ENCODE assay signal across 8 cellular contexts in genomic region chr2:5696741-5697521, GRCh38. TPM values are rescaled to one million over a fixed set of nuclear protein-coding genes. Genes with fewer than 3 reads are reported as not detected.
DNase-seq lines count a peak whose midpoint lies in the region; ATAC-seq and TF ChIP-seq lines count a peak whose summit lies in the region.

No MANE protein-coding gene starts in this region.

- H3K4me2 ChIP-seq in neural cell (ENCODE audit: low read length), result peak overlapping the region; percentile 96

- no peak overlapping the region for H3K27ac Mint-ChIP-seq in activated CD4-positive, alpha-beta T cell treated with anti-CD3 and anti-CD28 coated beads, Interleukin-2, amount 10 ng/mL, durations not matched to agents 24 days and 14 days

- peak; percentile 40 for TF ChIP-seq RAD21 in neural cell (conservative IDR thresholded peaks at IDR 0.05)

- H2AFZ ChIP-seq in neural cell (ENCODE audit: low read depth, low read length), result no peak overlapping the region

- peaks cover 49% of the 10 kb centered on the region for H3K27me3 Mint-ChIP-seq in activated CD4-positive, alpha-beta T cell treated with anti-CD3 and anti-CD28 coated beads, Interleukin-2, amount 10 ng/mL, durations not matched to agents 24 days and 14 days

- DNase-seq in COR-L47 (lab: John Stamatoyannopoulos, UW) (peak; percentile 73), NCI-H1105 (lab: John Stamatoyannopoulos, UW) (peak; percentile 71), ecto neural progenitor cell (ENCODE audit: low spot score) (peak; percentile 76), NCI-H526 treated with DMSO at 0.1 percent for 48 hours (lab: John Stamatoyannopoulos, UW) (no peak), NCI-H2107 treated with DMSO at 0.1 percent for 48 hours (lab: John Stamatoyannopoulos, UW; ENCODE audit: unreplicated experiment) (no peak)
- DNase-seq in activated CD4-positive, alpha-beta T cell treated with anti-CD3 and anti-CD28 coated beads, Interleukin-2, amount 10 ng/mL, durations not matched to agents 24 days and 14 days, result no peak

- peaks cover 11% of the 10 kb centered on the region for H3K36me3 ChIP-seq in neural cell (ENCODE audit: insufficient read depth, low read length)

- H3K9me3 Mint-ChIP-seq in activated CD4-positive, alpha-beta T cell treated with anti-CD3 and anti-CD28 coated beads, Interleukin-2, amount 10 ng/mL, durations not matched to agents 24 days and 14 days, result peaks cover 3% of the 10 kb centered on the region

- peaks cover 63% of the 10 kb centered on the region for H4K20me1 ChIP-seq in neural cell (ENCODE audit: insufficient read depth)

- H3K4me3 ChIP-seq in neural cell (ENCODE audit: low read length), result peak overlapping the region; percentile 95

- no peak for ATAC-seq in GM18498 (IDR thresholded peaks at IDR 0.05; ENCODE audit: unreplicated experiment)

- TF ChIP-seq EP300 in neural cell (conservative IDR thresholded peaks at IDR 0.05; ENCODE audit: poor library complexity, severe bottlenecking), result no peak

- H3K9ac ChIP-seq in neural cell (ENCODE audit: low read length), result peak overlapping the region; percentile 98

- H3K9me2 ChIP-seq in neural cell (ENCODE audit: insufficient read depth, low read length), result no peaks in the 10 kb centered on the region

- peaks cover 6% of the 10 kb centered on the region for H3K36me3 Mint-ChIP-seq in activated CD4-positive, alpha-beta T cell treated with anti-CD3 and anti-CD28 coated beads, Interleukin-2, amount 10 ng/mL, durations not matched to agents 24 days and 14 days (ENCODE audit: low read depth)

- H3K4me3 Mint-ChIP-seq in activated CD4-positive, alpha-beta T cell treated with anti-CD3 and anti-CD28 coated beads, Interleukin-2, amount 10 ng/mL, durations not matched to agents 24 days and 14 days, result no peak overlapping the region

- peaks cover 2% of the 10 kb centered on the region for H3K4me1 Mint-ChIP-seq in activated CD4-positive, alpha-beta T cell treated with anti-CD3 and anti-CD28 coated beads, Interleukin-2, amount 10 ng/mL, durations not matched to agents 24 days and 14 days

- peak overlapping the region; percentile 99 for H3K27ac ChIP-seq in neural cell (ENCODE audit: low read length)

- TF ChIP-seq CTCF in neural cell (IDR thresholded peaks at IDR 0.05; ENCODE audit: poor library complexity, severe bottlenecking), result no peak

- no peaks in the 10 kb centered on the region for H3K9me3 ChIP-seq in neural cell (ENCODE audit: low read length)

- intact Hi-C loops in activated CD4-positive, alpha-beta T cell treated with anti-CD3 and anti-CD28 coated beads, Interleukin-2, amount 10 ng/mL, durations not matched to agents 24 days and 14 days (cut with micrococcal nuclease), result no loop called here

- H3K79me2 ChIP-seq in neural cell (replicated peaks; ENCODE audit: insufficient read depth, low read length), result peaks cover 91% of the 10 kb centered on the region

- peaks cover 24% of the 10 kb centered on the region for H3F3A ChIP-seq in neural cell (ENCODE audit: insufficient read depth, low read length, poor library complexity, severe bottlenecking)

- no peaks in the 10 kb centered on the region for H3K27me3 ChIP-seq in neural cell (ENCODE audit: insufficient read depth, low read depth, low read length)

TF ChIP-seq in neural cell, 6 proteins besides CTCF, POLR2A, EP300 and RAD21:
- TF ChIP-seq EZH2 (IDR thresholded peaks at IDR 0.05; ENCODE audit: borderline replicate concordance, insufficient read depth, low read length, poor library complexity, severe bottlenecking), result no peak
- TF ChIP-seq REST (IDR thresholded peaks at IDR 0.05; ENCODE audit: borderline replicate concordance), result peak; percentile 51
- TF ChIP-seq MXI1 (conservative IDR thresholded peaks at IDR 0.05; ENCODE audit: poor library complexity, severe bottlenecking), result peak; percentile 9
- no peak for TF ChIP-seq TAF1 (IDR thresholded peaks at IDR 0.05; ENCODE audit: low read depth)
- peak; percentile 14 for TF ChIP-seq SMC3 (conservative IDR thresholded peaks at IDR 0.05; ENCODE audit: poor library complexity)
- no peak for TF ChIP-seq POLR2AphosphoS5 (IDR thresholded peaks at IDR 0.05)

RNA-seq across cellular contexts. Expression of gene SOX11, which starts 4.7 kb away (rescaled TPM):
- polyA plus RNA-seq in neural cell, result 135 and 146 TPM in 2 replicates
- 578 and 597 TPM in 2 replicates for polyA minus RNA-seq in neural cell
- total RNA-seq in activated CD4-positive, alpha-beta T cell treated with anti-CD3 and anti-CD28 coated beads, Interleukin-2, amount 10 ng/mL, durations not matched to agents 24 days and 14 days, result not detected in 2 replicates

Comparison
In these comparisons a context has a peak if more than half of its experiments do, and no peak if none do; other contexts are left out.
1. DNase-seq: peak in COR-L47 (single experiment), NCI-H1105 (single experiment) and ecto neural progenitor cell (single experiment); none in NCI-H526 treated with DMSO at 0.1 percent for 48 hours (single experiment), activated CD4-positive, alpha-beta T cell treated with anti-CD3 and anti-CD28 coated beads, Interleukin-2, amount 10 ng/mL, durations not matched to agents 24 days and 14 days (single experiment) and NCI-H2107 treated with DMSO at 0.1 percent for 48 hours (single experiment).